ENCODE assay signal across 10 cellular contexts in genomic region chr9:87592554-87593394, GRCh38.
DNase-seq lines count a peak whose midpoint lies in the region; ATAC-seq and TF ChIP-seq lines count a peak whose summit lies in the region.
"Had no signal": no experiment of that assay in that cellular context is flagged by ENCODE, and none has a peak within 500 bp of the region (broad histone marks: within the 10 kb centered on the region; RNA-seq: fewer than 3 reads in every experiment).

No MANE protein-coding gene starts in this region.

- no TSS peak for BruUV-seq in Calu3 (replicated peaks; lab: Mats Ljungman, UMichigan)

- no peaks in the 10 kb centered on the region for H3K9me3 Mint-ChIP-seq in Calu3 (ENCODE audit: low read depth, unreplicated experiment)

- intact Hi-C loops in Calu3 (cut with micrococcal nuclease; ENCODE audit: unreplicated experiment): no loop called here
- intact Hi-C loops in posterior vena cava (cut with DNase I): no loop called here

- peaks cover 49% of the 10 kb centered on the region for H3K4me1 Mint-ChIP-seq in Calu3 (ENCODE audit: low read depth, unreplicated experiment)

- peak overlapping the region; percentile 54 for H3K27ac Mint-ChIP-seq in Calu3 (ENCODE audit: unreplicated experiment)

- no peaks in the 10 kb centered on the region for H3K27me3 Mint-ChIP-seq in Calu3 (ENCODE audit: unreplicated experiment)

- TF ChIP-seq CTCF in Calu3 (IDR thresholded peaks at IDR 0.05; ENCODE audit: unreplicated experiment): no peak

- H3K4me3 Mint-ChIP-seq in Calu3 (ENCODE audit: low read depth, unreplicated experiment): no peak overlapping the region

- CTCF ChIA-PET in Calu3 (lab: Charles Lee): no interaction called here

- DNase-seq in Calu3 (peak; percentile 26), RPMI7951 (ENCODE audit: low read depth) (peak; percentile 57), glomerular visceral epithelial cell (ENCODE audit: extremely low spot score) (peak; percentile 83), posterior vena cava (ENCODE audit: low spot score) (peak; percentile 87)
- DNase-seq: activated CD4-positive, alpha-beta T cell treated with anti-CD3 and anti-CD28 coated beads, Interleukin-2, amount 50 U/mL, for 1 hour; PC-3 had no signal

- peaks cover 12% of the 10 kb centered on the region for H3K36me3 Mint-ChIP-seq in Calu3 (ENCODE audit: insufficient read depth, unreplicated experiment)

- ATAC-seq in GM21786 (IDR thresholded peaks at IDR 0.05; ENCODE audit: unreplicated experiment): no peak
- no peak for ATAC-seq in HG03378 (IDR thresholded peaks at IDR 0.05; ENCODE audit: unreplicated experiment)
- ATAC-seq in GM21528 (IDR thresholded peaks at IDR 0.05; ENCODE audit: low FRiP score, unreplicated experiment): no peak
- no peak for ATAC-seq in HG03469 (IDR thresholded peaks at IDR 0.05; ENCODE audit: unreplicated experiment)
- ATAC-seq: PC-3 had no signal

Comparison
In these comparisons a context has a peak if more than half of its experiments do, and no peak if none do; other contexts are left out.
1. DNase-seq: peak in every context shown above with its lines; median percentile 87 in posterior vena cava; 83 in glomerular visceral epithelial cell; 57 in RPMI7951; 26 in Calu3.